Comparison of ENCODE assay signal across 7 cellular contexts in the genomic region with DNA sequence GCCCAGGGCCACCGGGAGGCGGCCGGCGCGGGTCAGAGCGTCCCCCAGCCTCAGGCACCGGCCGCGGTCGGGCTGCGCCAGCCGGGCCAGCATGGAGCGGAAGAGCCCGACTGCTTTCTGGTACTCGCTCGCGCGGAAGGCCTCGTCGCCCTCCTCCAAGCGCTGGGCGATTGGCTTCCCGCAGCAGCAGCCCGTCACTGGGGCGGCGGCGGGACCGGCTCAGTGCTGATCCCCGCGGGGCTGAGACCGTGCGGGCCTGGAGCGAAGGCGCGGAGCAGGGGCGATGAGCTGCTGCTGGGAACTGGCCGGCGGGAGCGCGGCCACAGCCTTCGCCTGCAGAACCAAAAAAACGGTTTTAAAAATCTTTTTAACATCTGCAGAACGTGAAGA.
DNase-seq lines count a peak whose midpoint lies in the region; ATAC-seq and TF ChIP-seq lines count a peak whose summit lies in the region.
"Not testable (repeated sequence)": the region's sequence is repeated elsewhere in the genome, so short reads cannot be mapped to it uniquely, and the experiment has no call there.

No MANE protein-coding gene starts in this region.

- not testable (repeated sequence) for H3K27me3 ChIP-seq in mammary epithelial cell (ENCODE audit: insufficient read depth, low read length); heart left ventricle

- H3K4me3 ChIP-seq in mammary epithelial cell (replicated peaks in 1 of 3; ENCODE audit: insufficient read depth in 1 of 3, low read depth in 2 of 3, low read length in 3 of 3) = peak overlapping the region in 1 of 3 experiments; percentile 40
- peak overlapping the region; percentile 10 to 62 (median 46) for H3K4me3 ChIP-seq in heart left ventricle

- TF ChIP-seq CTCF in VCaP (conservative IDR thresholded peaks at IDR 0.05); mammary epithelial cell (conservative IDR thresholded peaks at IDR 0.05 in 1 of 2, IDR thresholded peaks at IDR 0.05 in 1 of 2; ENCODE audit: extremely low read depth in 1 of 2, insufficient read depth in 1 of 2, low read depth in 1 of 2, low read length in 2 of 2); heart left ventricle (IDR thresholded peaks at IDR 0.05); natural killer cell (IDR thresholded peaks at IDR 0.05): not testable (repeated sequence)

- H3K79me2 ChIP-seq in mammary epithelial cell (ENCODE audit: insufficient read depth, low read length) = not testable (repeated sequence)

- dilution Hi-C loops in mammary epithelial cell (cut with HindIII; ENCODE audit: low sequenced_read_pairs) = not testable (repeated sequence)

- not testable (repeated sequence) for H3K4me1 ChIP-seq in mammary epithelial cell (ENCODE audit: insufficient read depth, low read length); heart left ventricle

- peak; percentile 26 for DNase-seq in HK-2 (ENCODE audit: unreplicated experiment)
- peak; percentile 17 for DNase-seq in mammary epithelial cell
- DNase-seq in heart left ventricle = peak in 1 of 5 donors; percentile 40
- not testable (repeated sequence) for DNase-seq in natural killer cell
- peak; percentile 20 for DNase-seq in stimulated activated CD4-positive, alpha-beta T cell treated with anti-CD3 and anti-CD28 coated beads, Interleukin-1b, Interleukin-23, amount 100 ng/mL, for 48 hours

- not testable (repeated sequence) for H3K36me3 Mint-ChIP-seq in activated T-helper 17 cell treated with anti-CD3 and anti-CD28 coated beads, Interleukin-2, amount 50 U/mL, for 72 hours (ENCODE audit: low read depth); natural killer cell

- H3K27ac ChIP-seq in VCaP (peak overlapping the region; percentile 45; the same call in 1 of the 2 replicates), heart left ventricle (peak overlapping the region in 7 of 12 donors; percentile 30 to 83 (median 54))
- not testable (repeated sequence) for H3K27ac ChIP-seq in mammary epithelial cell (ENCODE audit: insufficient read depth, low read depth, low read length)

- not testable (repeated sequence) for H4K20me1 ChIP-seq in mammary epithelial cell (ENCODE audit: insufficient read depth, low read length)

- not testable (repeated sequence) for H3K4me1 Mint-ChIP-seq in activated T-helper 17 cell treated with anti-CD3 and anti-CD28 coated beads, Interleukin-2, amount 50 U/mL, for 72 hours; natural killer cell

- H3K9me3 ChIP-seq in mammary epithelial cell (replicated peaks; ENCODE audit: insufficient read depth, low read length); heart left ventricle: not testable (repeated sequence)

- peak overlapping the region; percentile 44 for H2AFZ ChIP-seq in mammary epithelial cell (ENCODE audit: low read depth, low read length)

- not testable (repeated sequence) for H3K9me3 Mint-ChIP-seq in activated T-helper 17 cell treated with anti-CD3 and anti-CD28 coated beads, Interleukin-2, amount 50 U/mL, for 72 hours; natural killer cell

- CTCF ChIA-PET in mammary epithelial cell (lab: Charles Lee; ENCODE audit: low non-redundant PET) = not testable (repeated sequence)

- intact Hi-C loops in mammary epithelial cell (cut with micrococcal nuclease); heart left ventricle (cut with DNase I); natural killer cell (cut with micrococcal nuclease): not testable (repeated sequence)

- not testable (repeated sequence) for H3K27me3 Mint-ChIP-seq in activated T-helper 17 cell treated with anti-CD3 and anti-CD28 coated beads, Interleukin-2, amount 50 U/mL, for 72 hours; natural killer cell (ENCODE audit: low read depth in 2 of 2)

- 2% methylated on average over 22 of the region's 43 CpGs for WGBS in mammary epithelial cell (ENCODE audit: low coverage, missing lambda C conversion rate)
- WGBS in heart left ventricle, 4 donors = 1 to 6% (median 1%) methylated on average over 6 to 29 of the region's 43 CpGs

- TF ChIP-seq POLR2A in heart left ventricle (IDR thresholded peaks at IDR 0.05) = not testable (repeated sequence)

- peak overlapping the region; percentile 53 for H3K4me3 Mint-ChIP-seq in activated T-helper 17 cell treated with anti-CD3 and anti-CD28 coated beads, Interleukin-2, amount 50 U/mL, for 72 hours
- peak overlapping the region; percentile 77 for H3K4me3 Mint-ChIP-seq in natural killer cell

- H3K36me3 ChIP-seq in mammary epithelial cell (ENCODE audit: insufficient read depth, low read length); heart left ventricle: not testable (repeated sequence)

- not testable (repeated sequence) for BruUV-seq in mammary epithelial cell (replicated peaks; lab: Mats Ljungman, UMichigan)

- in situ Hi-C loops in mammary epithelial cell (cut with MboI; ENCODE audit: low sequenced_read_pairs in 2 of 2) = not testable (repeated sequence)

- ATAC-seq in activated T-helper 17 cell treated with anti-CD3 and anti-CD28 coated beads, Interleukin-2, amount 50 U/mL, for 72 hours (replicated peaks) = peak; percentile 48
- not testable (repeated sequence) for ATAC-seq in heart left ventricle
- ATAC-seq in natural killer cell = peak in 2 of 3 donors; percentile 53 to 55

- not testable (repeated sequence) for H3K9ac ChIP-seq in mammary epithelial cell (ENCODE audit: insufficient read depth, low read length)

- not testable (repeated sequence) for H3K27ac Mint-ChIP-seq in activated T-helper 17 cell treated with anti-CD3 and anti-CD28 coated beads, Interleukin-2, amount 50 U/mL, for 72 hours; natural killer cell

- peak overlapping the region; percentile 63 for H3K4me2 ChIP-seq in mammary epithelial cell (ENCODE audit: insufficient read depth, low read depth, low read length)
